ENCODE assay signal across 9 cellular contexts in the genomic region with DNA sequence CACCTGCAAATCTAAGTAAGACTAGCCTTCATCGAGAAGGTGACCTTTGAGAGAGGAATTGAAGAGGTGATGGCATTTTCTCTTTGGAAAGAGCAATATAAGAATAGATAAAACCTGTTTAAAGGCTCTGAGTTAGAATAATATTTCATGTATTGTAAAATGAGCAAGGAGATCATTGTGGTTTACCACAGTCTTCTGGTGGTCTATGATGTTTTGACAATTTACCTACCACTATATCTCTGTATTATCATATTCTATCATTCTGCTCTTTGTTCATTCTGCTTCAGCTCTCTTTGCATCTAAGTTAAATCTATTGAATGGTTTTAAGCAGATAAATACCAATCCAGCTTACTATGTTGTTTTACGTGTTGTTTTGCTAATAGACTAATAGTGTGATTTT.
"Had no signal": no experiment of that assay in that cellular context is flagged by ENCODE, and none has a peak within 500 bp of the region (broad histone marks: within the 10 kb centered on the region; RNA-seq: fewer than 3 reads in every experiment).

No MANE protein-coding gene starts in this region.

- H3K9ac ChIP-seq: KMS-11 had no signal

- H3K4me3 ChIP-seq: GM23338, HAP-1 had no signal

- DNase-seq: H7, HFFc6, IMR-90, KBM-7 had no signal

- H3K36me3 ChIP-seq: HAP-1 had no signal

- ATAC-seq: GM23338, HCT116 had no signal

- H3K27ac ChIP-seq: KMS-11 had no signal

- H3K4me1 ChIP-seq: HAP-1 had no signal

- H2AFZ ChIP-seq: GM23338 had no signal

- H3K9me3 ChIP-seq: HAP-1 had no signal

- H3K4me2 ChIP-seq: GM23338, KMS-11 had no signal

- FAIRE-seq: HTR-8/SVneo had no signal
